In the genomic region with DNA sequence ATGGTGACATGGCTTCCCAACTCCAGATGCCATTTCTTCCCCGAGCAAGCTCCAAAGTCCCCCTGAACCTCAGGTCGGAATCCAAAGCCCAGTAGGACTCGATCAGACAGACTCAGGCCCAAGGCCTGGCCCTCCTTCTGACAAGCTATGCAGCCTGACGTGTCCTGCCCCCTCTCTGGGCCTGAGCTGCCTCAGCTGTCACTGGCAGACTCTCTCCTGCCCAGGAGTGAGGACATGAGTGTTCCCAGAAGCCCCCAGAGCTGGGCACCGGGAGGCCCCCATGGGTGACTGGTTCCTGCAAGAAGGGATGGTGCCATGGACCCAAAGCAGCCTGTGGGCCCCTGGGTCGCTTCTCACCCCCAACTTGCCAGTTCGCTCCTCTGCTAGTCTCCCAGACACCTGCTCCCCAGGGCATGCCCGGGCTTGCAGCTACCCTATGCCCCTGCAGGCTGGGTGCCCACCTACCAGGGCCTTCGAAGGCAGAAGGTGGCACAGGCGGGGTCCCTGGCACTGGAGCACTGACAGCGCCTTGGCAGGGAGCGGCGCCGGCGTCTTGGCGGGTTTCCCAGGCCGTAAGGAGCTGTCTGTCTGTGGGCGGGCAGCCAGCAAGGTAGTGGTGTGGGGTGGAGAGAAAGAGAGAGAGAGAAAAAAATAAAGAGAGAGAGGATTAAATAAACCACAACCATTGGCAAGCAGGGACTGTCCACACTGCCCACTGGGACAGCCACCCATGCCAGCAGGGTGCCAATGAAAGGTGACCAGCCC, we compare ENCODE assay signal across 13 cellular contexts. TPM values are rescaled to one million over a fixed set of nuclear protein-coding genes. Genes with fewer than 3 reads are reported as not detected.
DNase-seq lines count a peak whose midpoint lies in the region; ATAC-seq lines count a peak whose summit lies in the region.
"Had no signal": no experiment of that assay in that cellular context is flagged by ENCODE, and none has a peak within 500 bp of the region (broad histone marks: within the 10 kb centered on the region; RNA-seq: fewer than 3 reads in every experiment).

No MANE protein-coding gene starts in this region.

- no peak overlapping the region for H3K9ac ChIP-seq in neuronal stem cell (ENCODE audit: low read depth, low read length, poor library complexity)

- H3K4me1 ChIP-seq in neuronal stem cell (ENCODE audit: control insufficient read depth in 2 of 2, insufficient read depth in 1 of 2, low read depth in 1 of 2, low read length in 2 of 2), result peaks cover 16 to 33% of the 10 kb centered on the region in 2 donors

- no CpG with 5 or more reads among the region's 18 CpGs for WGBS in neuronal stem cell (ENCODE audit: extremely low coverage in 2 of 2, insufficient read length in 2 of 2, insufficient replicate concordance in 1 of 2), 2 donors

- peak overlapping the region; percentile 50 for H2AFZ ChIP-seq in neuronal stem cell (ENCODE audit: low read length)

- H3K18ac ChIP-seq in neuronal stem cell (ENCODE audit: low read length), result peak overlapping the region; percentile 80

- no peaks in the 10 kb centered on the region for H3K79me1 ChIP-seq in neuronal stem cell (ENCODE audit: low read depth, low read length)

- H2BK12ac ChIP-seq in neuronal stem cell (ENCODE audit: low read length), result no peak overlapping the region

- no peak overlapping the region for H3K23ac ChIP-seq in neuronal stem cell (ENCODE audit: low read depth, low read length, poor library complexity)

- no peak overlapping the region for H4K91ac ChIP-seq in neuronal stem cell (ENCODE audit: low read depth, low read length, poor library complexity)

- H2AK5ac ChIP-seq in neuronal stem cell (ENCODE audit: low read depth, low read length), result peak overlapping the region; percentile 69

- H3K14ac ChIP-seq in neuronal stem cell (ENCODE audit: low read length), result peak overlapping the region; percentile 77

- no peaks in the 10 kb centered on the region for H3K9me3 ChIP-seq in neuronal stem cell (replicated peaks in 1 of 2; ENCODE audit: control insufficient read depth in 2 of 2, insufficient read depth in 1 of 2, low read depth in 1 of 2, low read length in 2 of 2)
- H3K9me3 ChIP-seq: vagina had no signal

- H2BK5ac ChIP-seq in neuronal stem cell (ENCODE audit: low read length), result peak overlapping the region; percentile 56

- DNase-seq in DMS79 (lab: John Stamatoyannopoulos, UW), result peak; percentile 94
- DNase-seq in NCI-H2171 (lab: John Stamatoyannopoulos, UW), result peak; percentile 84
- DNase-seq in cerebellar nuclear complex (lab: John Stamatoyannopoulos, UW), result peak; percentile 19 to 40
- no peak for DNase-seq in neuronal stem cell (ENCODE audit: low spot score)
- DNase-seq: activated CD8-positive, alpha-beta memory T cell treated with anti-CD3 and anti-CD28 coated beads, Interleukin-2, amount 50 U/mL, for 4 hours; EL; islet precursor cell had no signal

- H3K36me3 ChIP-seq in neuronal stem cell (replicated peaks in 1 of 2; ENCODE audit: control insufficient read depth in 2 of 2, insufficient read depth in 2 of 2, low read length in 2 of 2), result no peaks in the 10 kb centered on the region
- H3K36me3 ChIP-seq: vagina had no signal

- peak overlapping the region; percentile 43 for H2BK15ac ChIP-seq in neuronal stem cell (ENCODE audit: low read length)

- no peak overlapping the region for H3K4me2 ChIP-seq in neuronal stem cell (ENCODE audit: insufficient read depth, low read length, poor library complexity, severe bottlenecking)

- ATAC-seq in GM18519 (IDR thresholded peaks at IDR 0.05; ENCODE audit: low FRiP score, unreplicated experiment) (no peak), GM18502 (IDR thresholded peaks at IDR 0.05; ENCODE audit: poor library complexity, unreplicated experiment) (no peak), GM18858 (IDR thresholded peaks at IDR 0.05; ENCODE audit: unreplicated experiment) (no peak), GM19351 (IDR thresholded peaks at IDR 0.05; ENCODE audit: unreplicated experiment) (no peak)

- H3K4me3 ChIP-seq in neuronal stem cell (ENCODE audit: low read length in 2 of 2), result no peak overlapping the region
- H3K4me3 ChIP-seq: vagina had no signal

- H3K27ac ChIP-seq in neuronal stem cell (replicated peaks; ENCODE audit: low read length), result no peak overlapping the region
- H3K27ac ChIP-seq: HL-60, vagina had no signal

- H3K4ac ChIP-seq in neuronal stem cell (ENCODE audit: low read length), result no peak overlapping the region

- H3K27me3 ChIP-seq in neuronal stem cell (ENCODE audit: control insufficient read depth in 3 of 3, insufficient read depth in 3 of 3, low read depth in 1 of 3, low read length in 3 of 3), result no peaks in the 10 kb centered on the region
- H3K27me3 ChIP-seq: vagina had no signal

- no peak overlapping the region for H2BK120ac ChIP-seq in neuronal stem cell (ENCODE audit: low read depth, low read length)

- no peak overlapping the region for H4K8ac ChIP-seq in neuronal stem cell (ENCODE audit: low read depth, low read length)

RNA-seq across cellular contexts. Expression of gene EDN2, which starts 2.3 kb away (rescaled TPM):
- 0.04 TPM for polyA plus RNA-seq in neuronal stem cell (2013, experiment 1 of 2)
- polyA plus RNA-seq in neuronal stem cell (2013, experiment 2 of 2), result not detected
